In genomic region chr21:37587203-37587602, GRCh38 we compare ENCODE assay signal across 37 cellular contexts.
"Had no signal": no experiment of that assay in that cellular context is flagged by ENCODE, and none has a peak within 500 bp of the region (broad histone marks: within the 10 kb centered on the region; RNA-seq: fewer than 3 reads in every experiment).

No MANE protein-coding gene starts in this region.

- H3K27ac Mint-ChIP-seq: activated CD4-positive, alpha-beta memory T cell treated with anti-CD3 and anti-CD28 coated beads, Interleukin-2, amount 10 ng/mL, durations not matched to agents 7 days and 5 days; activated CD4-positive, alpha-beta T cell treated with anti-CD3 and anti-CD28 coated beads for 36 hours; activated CD4-positive, alpha-beta T cell treated with anti-CD3 and anti-CD28 coated beads, Interleukin-2, amount 10 ng/mL, durations not matched to agents 7 days and 5 days; activated CD8-positive, alpha-beta memory T cell treated with anti-CD3 and anti-CD28 coated beads, Interleukin-2, amount 10 ng/mL, durations not matched to agents 7 days and 5 days; activated CD8-positive, alpha-beta T cell treated with anti-CD3 and anti-CD28 coated beads, Interleukin-2, amount 10 ng/mL, durations not matched to agents 7 days and 5 days; activated naive CD4-positive, alpha-beta T cell treated with anti-CD3 and anti-CD28 coated beads, Interleukin-2, amount 10 ng/mL, durations not matched to agents 7 days and 5 days; activated naive CD4-positive, alpha-beta T cell treated with anti-CD3 and anti-CD28 coated beads, Interleukin-2, amount 50 U/mL, for 24 hours; activated naive CD8-positive, alpha-beta T cell; activated naive CD8-positive, alpha-beta T cell treated with anti-CD3 and anti-CD28 coated beads, Interleukin-2, amount 10 ng/mL, durations not matched to agents 7 days and 5 days; activated naive CD8-positive, alpha-beta T cell treated with anti-CD3 and anti-CD28 coated beads, Interleukin-2, amount 50 U/mL, for 24 hours; activated T-cell treated with anti-CD3 and anti-CD28 coated beads, Interleukin-2, amount 50 U/mL, for 24 hours; activated T-helper 2 cell treated with anti-CD3 and anti-CD28 coated beads, Interferon-gamma antibody, Interleukin-2, Interleukin-4, amounts not matched to agents 10 μg/mL and 5 μg/mL and 100 μg/mL, durations not matched to agents 14 hours and 24 hours and 36 hours; brain; T-helper 17 cell; T-helper 2 cell treated with Interferon-gamma antibody and Interleukin-4, amounts not matched to agents 5 μg/mL and 100 μg/mL, for 36 hours had no signal

- FAIRE-seq: bronchial epithelial cell, TTC549 had no signal

- H3K36me3 Mint-ChIP-seq: activated CD8-positive, alpha-beta memory T cell treated with anti-CD3 and anti-CD28 coated beads, Interleukin-2, amount 10 ng/mL, durations not matched to agents 7 days and 5 days; activated naive CD4-positive, alpha-beta T cell treated with anti-CD3 and anti-CD28 coated beads, Interleukin-2, amount 10 ng/mL, durations not matched to agents 7 days and 5 days; activated naive CD4-positive, alpha-beta T cell treated with anti-CD3 and anti-CD28 coated beads, Interleukin-2, amount 50 U/mL, for 24 hours; activated naive CD8-positive, alpha-beta T cell; activated naive CD8-positive, alpha-beta T cell treated with anti-CD3 and anti-CD28 coated beads, Interleukin-2, amount 10 ng/mL, durations not matched to agents 7 days and 5 days; brain had no signal

- H3K36me3 ChIP-seq: ascending aorta, cardiac muscle cell had no signal

- H3K9me3 Mint-ChIP-seq: activated CD4-positive, alpha-beta memory T cell treated with anti-CD3 and anti-CD28 coated beads, Interleukin-2, amount 10 ng/mL, durations not matched to agents 7 days and 5 days; activated CD4-positive, alpha-beta T cell treated with anti-CD3 and anti-CD28 coated beads, Interleukin-2, amount 10 ng/mL, durations not matched to agents 7 days and 5 days; activated naive CD4-positive, alpha-beta T cell treated with anti-CD3 and anti-CD28 coated beads, Interleukin-2, amount 10 ng/mL, durations not matched to agents 7 days and 5 days; activated naive CD4-positive, alpha-beta T cell treated with anti-CD3 and anti-CD28 coated beads, Interleukin-2, amount 50 U/mL, for 24 hours; activated naive CD8-positive, alpha-beta T cell treated with anti-CD3 and anti-CD28 coated beads, Interleukin-2, amount 10 ng/mL, durations not matched to agents 7 days and 5 days; activated naive CD8-positive, alpha-beta T cell treated with anti-CD3 and anti-CD28 coated beads, Interleukin-2, amount 50 U/mL, for 24 hours; activated T-cell treated with anti-CD3 and anti-CD28 coated beads, Interleukin-2, amount 50 U/mL, for 24 hours; activated T-helper 2 cell treated with anti-CD3 and anti-CD28 coated beads, Interferon-gamma antibody, Interleukin-2, Interleukin-4, amounts not matched to agents 10 μg/mL and 5 μg/mL and 100 μg/mL, durations not matched to agents 14 hours and 24 hours and 36 hours; central memory CD8-positive, alpha-beta T cell; T-helper 2 cell treated with Interferon-gamma antibody and Interleukin-4, amounts not matched to agents 5 μg/mL and 100 μg/mL, for 36 hours had no signal

- H3K27me3 Mint-ChIP-seq: activated CD4-positive, alpha-beta T cell treated with anti-CD3 and anti-CD28 coated beads for 36 hours; activated CD4-positive, alpha-beta T cell treated with anti-CD3 and anti-CD28 coated beads, Interleukin-2, amount 10 ng/mL, durations not matched to agents 7 days and 5 days had no signal

- H3K9me3 ChIP-seq: ascending aorta had no signal

- H3K27me3 ChIP-seq: ascending aorta, cardiac muscle cell had no signal

- DNase-seq: activated CD4-positive, alpha-beta memory T cell treated with anti-CD3 and anti-CD28 coated beads, Interleukin-2, amount 10 ng/mL, durations not matched to agents 7 days and 5 days; activated CD4-positive, alpha-beta T cell treated with anti-CD3 and anti-CD28 coated beads for 1 hour; activated CD4-positive, alpha-beta T cell treated with anti-CD3 and anti-CD28 coated beads for 36 hours; activated CD4-positive, alpha-beta T cell treated with anti-CD3 and anti-CD28 coated beads for 48 hours; activated CD4-positive, alpha-beta T cell treated with anti-CD3 and anti-CD28 coated beads, Interleukin-2, amount 10 ng/mL, durations not matched to agents 7 days and 5 days; activated CD4-positive, alpha-beta T cell treated with anti-CD3 and anti-CD28 coated beads, Interleukin-2, amount 50 U/mL, for 48 hours; activated CD4-positive, CD25-positive, alpha-beta regulatory T cell; activated CD8-positive, alpha-beta memory T cell treated with anti-CD3 and anti-CD28 coated beads for 24 hours; activated CD8-positive, alpha-beta memory T cell treated with anti-CD3 and anti-CD28 coated beads, Interleukin-2, amount 10 ng/mL, durations not matched to agents 7 days and 5 days; activated CD8-positive, alpha-beta memory T cell treated with anti-CD3 and anti-CD28 coated beads, Interleukin-2, amount 50 U/mL, for 48 hours; activated CD8-positive, alpha-beta T cell treated with anti-CD3 and anti-CD28 coated beads, Interleukin-2, amount 10 ng/mL, durations not matched to agents 7 days and 5 days; activated effector memory CD4-positive, alpha-beta T cell treated with Interleukin-2 at 50 U/mL for 16 hours; activated gamma-delta T cell; activated naive CD4-positive, alpha-beta T cell treated with anti-CD3 and anti-CD28 coated beads, Interleukin-2, amount 10 ng/mL, durations not matched to agents 7 days and 5 days; activated naive CD4-positive, alpha-beta T cell treated with Interleukin-2 at 50 U/mL for 16 hours; activated naive CD8-positive, alpha-beta T cell treated with anti-CD3 and anti-CD28 coated beads, Interleukin-2, amount 10 ng/mL, durations not matched to agents 7 days and 5 days; activated naive CD8-positive, alpha-beta T cell treated with anti-CD3 and anti-CD28 coated beads, Interleukin-2, amount 50 U/mL, for 24 hours; activated T-cell treated with anti-CD3 and anti-CD28 coated beads, Interleukin-2, amount 50 U/mL, for 24 hours; activated T-cell treated with anti-CD3 and anti-CD28 coated beads, Interleukin-2, amount 50 U/mL, for 48 hours; amygdala; anterior cingulate cortex; caudate nucleus; cerebellar nuclear complex; T-helper 17 cell; T-helper 9 cell had no signal

- ATAC-seq: activated CD4-positive, alpha-beta T cell treated with anti-CD3 and anti-CD28 coated beads for 36 hours; activated CD4-positive, CD25-positive, alpha-beta regulatory T cell treated with anti-CD3 and anti-CD28 coated beads, Interleukin-2, amount 50 U/mL, for 24 hours; activated CD8-positive, alpha-beta memory T cell treated with anti-CD3 and anti-CD28 coated beads, Interleukin-2, amount 10 ng/mL, durations not matched to agents 7 days and 5 days; activated CD8-positive, alpha-beta T cell treated with anti-CD3 and anti-CD28 coated beads, Interleukin-2, amount 10 ng/mL, durations not matched to agents 7 days and 5 days; activated naive CD8-positive, alpha-beta T cell treated with anti-CD3 and anti-CD28 coated beads, Interleukin-2, amount 50 U/mL, for 24 hours; T-helper 17 cell had no signal

- H3K27ac ChIP-seq: ascending aorta, cardiac muscle cell, VCaP had no signal

- H3K4me1 Mint-ChIP-seq: activated CD4-positive, alpha-beta memory T cell treated with anti-CD3 and anti-CD28 coated beads, Interleukin-2, amount 10 ng/mL, durations not matched to agents 7 days and 5 days; activated CD4-positive, alpha-beta T cell treated with anti-CD3 and anti-CD28 coated beads for 36 hours; activated CD4-positive, alpha-beta T cell treated with anti-CD3 and anti-CD28 coated beads, Interleukin-2, amount 10 ng/mL, durations not matched to agents 7 days and 5 days; activated CD8-positive, alpha-beta memory T cell treated with anti-CD3 and anti-CD28 coated beads, Interleukin-2, amount 10 ng/mL, durations not matched to agents 7 days and 5 days; activated naive CD4-positive, alpha-beta T cell treated with anti-CD3 and anti-CD28 coated beads, Interleukin-2, amount 10 ng/mL, durations not matched to agents 7 days and 5 days; activated naive CD4-positive, alpha-beta T cell treated with anti-CD3 and anti-CD28 coated beads, Interleukin-2, amount 50 U/mL, for 24 hours; activated naive CD8-positive, alpha-beta T cell treated with anti-CD3 and anti-CD28 coated beads, Interleukin-2, amount 10 ng/mL, durations not matched to agents 7 days and 5 days; central memory CD8-positive, alpha-beta T cell; T-helper 17 cell had no signal

- H3K4me3 Mint-ChIP-seq: activated CD4-positive, alpha-beta memory T cell treated with anti-CD3 and anti-CD28 coated beads, Interleukin-2, amount 10 ng/mL, durations not matched to agents 7 days and 5 days; activated CD4-positive, alpha-beta T cell treated with anti-CD3 and anti-CD28 coated beads for 36 hours; activated CD4-positive, alpha-beta T cell treated with anti-CD3 and anti-CD28 coated beads, Interleukin-2, amount 10 ng/mL, durations not matched to agents 7 days and 5 days; activated CD8-positive, alpha-beta memory T cell treated with anti-CD3 and anti-CD28 coated beads, Interleukin-2, amount 10 ng/mL, durations not matched to agents 7 days and 5 days; activated CD8-positive, alpha-beta T cell treated with anti-CD3 and anti-CD28 coated beads, Interleukin-2, amount 10 ng/mL, durations not matched to agents 7 days and 5 days; activated naive CD4-positive, alpha-beta T cell treated with anti-CD3 and anti-CD28 coated beads, Interleukin-2, amount 10 ng/mL, durations not matched to agents 7 days and 5 days; activated naive CD4-positive, alpha-beta T cell treated with anti-CD3 and anti-CD28 coated beads, Interleukin-2, amount 50 U/mL, for 24 hours; activated naive CD8-positive, alpha-beta T cell; activated naive CD8-positive, alpha-beta T cell treated with anti-CD3 and anti-CD28 coated beads, Interleukin-2, amount 10 ng/mL, durations not matched to agents 7 days and 5 days; activated naive CD8-positive, alpha-beta T cell treated with anti-CD3 and anti-CD28 coated beads, Interleukin-2, amount 50 U/mL, for 24 hours; activated T-cell treated with anti-CD3 and anti-CD28 coated beads, Interleukin-2, amount 50 U/mL, for 24 hours; brain; central memory CD8-positive, alpha-beta T cell; T-helper 17 cell; T-helper 2 cell treated with Interferon-gamma antibody and Interleukin-4, amounts not matched to agents 5 μg/mL and 100 μg/mL, for 36 hours had no signal

- H3K4me1 ChIP-seq: ascending aorta had no signal

- H3K4me3 ChIP-seq: ascending aorta, cardiac muscle cell had no signal
